ENCODE assay signal across 1 cellular context in genomic region chr14:95545769-95546168, GRCh38.
TF ChIP-seq lines count a peak whose summit lies in the region.

No MANE protein-coding gene starts in this region.

TF ChIP-seq in K562, 482 proteins besides CTCF, POLR2A, EP300 and RAD21 (continued from another document):
- 0 out of 3 replicates have a peak, but pooled peaks of 1 of the 2 experiments have one; percentile 26 for TF ChIP-seq CBX3 (IDR thresholded peaks at IDR 0.05; ENCODE audit: borderline replicate concordance in 1 of 2, low read length in 2 of 2)
- no peak for TF ChIP-seq ZNF507 (tag; conservative IDR thresholded peaks at IDR 0.05)
- no peak for TF ChIP-seq ZBTB34 (CRISPR knock-in tag; IDR thresholded peaks at IDR 0.05)
- TF ChIP-seq ZNF23 (CRISPR knock-in tag; IDR thresholded peaks at IDR 0.05), result no peak
- TF ChIP-seq CHD4 (IDR thresholded peaks at IDR 0.05; ENCODE audit: insufficient read depth, insufficient replicate concordance, low read depth, low read length, poor library complexity, severe bottlenecking), result no peak
- no peak for TF ChIP-seq ZFP1 (CRISPR knock-in tag; IDR thresholded peaks at IDR 0.05)
- TF ChIP-seq IRF9 (tag; IDR thresholded peaks at IDR 0.05), result no peak
- TF ChIP-seq ZNF24 (IDR thresholded peaks at IDR 0.05), result no peak
- TF ChIP-seq, protein P1, sequence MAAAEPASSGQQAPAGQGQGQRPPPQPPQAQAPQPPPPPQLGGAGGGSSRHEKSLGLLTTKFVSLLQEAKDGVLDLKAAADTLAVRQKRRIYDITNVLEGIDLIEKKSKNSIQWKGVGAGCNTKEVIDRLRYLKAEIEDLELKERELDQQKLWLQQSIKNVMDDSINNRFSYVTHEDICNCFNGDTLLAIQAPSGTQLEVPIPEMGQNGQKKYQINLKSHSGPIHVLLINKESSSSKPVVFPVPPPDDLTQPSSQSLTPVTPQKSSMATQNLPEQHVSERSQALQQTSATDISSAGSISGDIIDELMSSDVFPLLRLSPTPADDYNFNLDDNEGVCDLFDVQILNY (CRISPR knock-in tag; IDR thresholded peaks at IDR 0.05), result no peak
- TF ChIP-seq SAFB2 (IDR thresholded peaks at IDR 0.05; ENCODE audit: borderline replicate concordance, low read depth, low read length, severe bottlenecking), result no peak
- peak; percentile 94 for TF ChIP-seq ATF3 (IDR thresholded peaks at IDR 0.05)
- no peak for TF ChIP-seq ATF3 (CRISPR knock-in tag; conservative IDR thresholded peaks at IDR 0.05)
- no peak for TF ChIP-seq MAFF (IDR thresholded peaks at IDR 0.05; ENCODE audit: low read length)
- TF ChIP-seq CHCHD3 (CRISPR knock-in tag; IDR thresholded peaks at IDR 0.05), result no peak
- no peak for TF ChIP-seq DIDO1 (tag; IDR thresholded peaks at IDR 0.05; ENCODE audit: low read depth)
- no peak for TF ChIP-seq ADNP (tag; IDR thresholded peaks at IDR 0.05)
- no peak for TF ChIP-seq BHLHE40 (IDR thresholded peaks at IDR 0.05; ENCODE audit: low read length)
- no peak for TF ChIP-seq NFATC3 (IDR thresholded peaks at IDR 0.05)
- no peak for TF ChIP-seq ESRRA (IDR thresholded peaks at IDR 0.05; ENCODE audit: borderline replicate concordance, low read depth)
- TF ChIP-seq ETV5 (CRISPR knock-in tag; IDR thresholded peaks at IDR 0.05; ENCODE audit: low read depth), result no peak
- no peak for TF ChIP-seq MGA (IDR thresholded peaks at IDR 0.05)
- no peak for TF ChIP-seq KDM1A (IDR thresholded peaks at IDR 0.05)
- TF ChIP-seq GTF2E2 (tag; IDR thresholded peaks at IDR 0.05), result no peak
- peak; percentile 55; the same call in 1 of the 2 replicates for TF ChIP-seq JUNB (CRISPR knock-in tag; conservative IDR thresholded peaks at IDR 0.05)
TF ChIP-seq in K562: peak in this region for 18.
